ENCODE assay signal across 11 cellular contexts in the genomic region with DNA sequence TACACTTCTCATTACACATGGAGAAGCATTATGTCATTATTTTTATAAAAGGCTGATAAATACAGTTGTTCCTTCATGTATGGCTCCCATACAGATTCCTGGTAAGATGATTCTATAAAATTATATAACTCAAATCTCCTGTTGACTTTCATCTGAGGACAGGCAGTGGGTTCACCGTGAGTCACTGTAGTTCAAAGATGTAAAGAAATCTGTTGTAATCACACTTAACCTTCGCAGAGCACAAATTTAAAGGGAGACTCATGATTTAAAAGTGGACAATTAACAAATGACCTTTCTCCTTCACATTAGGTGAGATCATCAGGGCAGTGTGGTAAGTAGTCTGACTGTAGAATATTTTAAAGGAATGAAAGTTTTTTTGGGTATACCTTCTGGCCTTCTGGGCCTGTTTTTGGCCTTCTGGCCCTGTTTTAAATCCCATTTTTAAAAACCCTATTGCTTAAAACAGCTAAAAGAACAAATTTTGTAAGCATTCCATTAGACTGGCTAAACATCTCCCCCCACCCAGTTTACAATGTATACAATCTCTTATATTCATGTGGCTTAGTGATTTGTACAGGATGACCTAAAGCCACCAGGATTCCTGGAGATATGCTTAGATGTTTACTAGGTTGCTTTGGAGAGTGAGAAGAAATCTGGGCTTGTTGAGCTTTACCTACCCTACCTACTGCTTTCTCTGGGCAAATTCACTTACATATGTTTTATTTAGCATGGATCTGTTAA.
DNase-seq lines count a peak whose midpoint lies in the region; ATAC-seq and TF ChIP-seq lines count a peak whose summit lies in the region.
"Had no signal": no experiment of that assay in that cellular context is flagged by ENCODE, and none has a peak within 500 bp of the region (broad histone marks: within the 10 kb centered on the region; RNA-seq: fewer than 3 reads in every experiment).

No MANE protein-coding gene starts in this region.

- H3K27ac Mint-ChIP-seq in T-cell, result peak overlapping the region; percentile 83 to 91
- H3K27ac Mint-ChIP-seq in stimulated activated effector memory CD8-positive, alpha-beta T cell treated with anti-CD3 and anti-CD28 coated beads, Interleukin-12 subunit alpha, Interleukin-12 subunit beta, amount 100 ng/mL, for 72 hours, result no peak overlapping the region
- no peak overlapping the region for H3K27ac Mint-ChIP-seq in type B pancreatic cell
- H3K27ac Mint-ChIP-seq: T-helper 1 cell treated with Interleukin-12 subunit alpha and Interleukin-12 subunit beta and Interleukin-4 antibody, amounts not matched to agents 30 μg/mL and 1 μg/mL, for 36 hours had no signal

- intact Hi-C loops in HCT116 (cut with micrococcal nuclease), result no loop called here
- intact Hi-C loops in posterior vena cava (cut with DNase I), result no loop called here

- DNase-seq in HCT116 (ENCODE audit: low read depth, low spot score) (no peak), T-cell (no peak), fibroblast of villous mesenchyme (ENCODE audit: low read depth) (peak; percentile 73), type B pancreatic cell (ENCODE audit: extremely low spot score, unreplicated experiment) (no peak), cerebellar nuclear complex (lab: John Stamatoyannopoulos, UW) (no peak), posterior vena cava (ENCODE audit: low spot score) (no peak)
- DNase-seq in stimulated activated effector memory CD8-positive, alpha-beta T cell treated with anti-CD3 and anti-CD28 coated beads, Interleukin-12 subunit alpha, Interleukin-12 subunit beta, amount 100 ng/mL, for 72 hours (ENCODE audit: low spot score in 2 of 2), result no peak
- DNase-seq: body of pancreas; MM.1S; stimulated activated CD4-positive, alpha-beta T cell treated with anti-CD3 and anti-CD28 coated beads, Interleukin-1b, Interleukin-23, amount 100 ng/mL, for 48 hours had no signal

- no peak overlapping the region for H3K9ac ChIP-seq in HCT116 (ENCODE audit: low read length)

- no peaks in the 10 kb centered on the region; a peak in 1 of 4 replicates for H3K9me3 ChIP-seq in HCT116 (ENCODE audit: control insufficient read depth in 1 of 2, insufficient read depth in 1 of 2, low read depth in 1 of 2, low read length in 2 of 2)
- H3K9me3 ChIP-seq: body of pancreas had no signal

- H3K4me1 ChIP-seq in HCT116 (ENCODE audit: control insufficient read depth in 1 of 2, insufficient read depth in 2 of 2, low read length in 2 of 2), result no peaks in the 10 kb centered on the region; a peak in 1 of 4 replicates
- H3K4me1 ChIP-seq: body of pancreas had no signal

- no peak overlapping the region for H2AFZ ChIP-seq in HCT116 (ENCODE audit: low read depth, low read length, poor library complexity, severe bottlenecking)

- H3K9me3 Mint-ChIP-seq in T-cell, result no peaks in the 10 kb centered on the region
- H3K9me3 Mint-ChIP-seq in stimulated activated effector memory CD8-positive, alpha-beta T cell treated with anti-CD3 and anti-CD28 coated beads, Interleukin-12 subunit alpha, Interleukin-12 subunit beta, amount 100 ng/mL, for 72 hours, result no peaks in the 10 kb centered on the region
- no peaks in the 10 kb centered on the region for H3K9me3 Mint-ChIP-seq in type B pancreatic cell
- H3K9me3 Mint-ChIP-seq: T-helper 1 cell treated with Interleukin-12 subunit alpha and Interleukin-12 subunit beta and Interleukin-4 antibody, amounts not matched to agents 30 μg/mL and 1 μg/mL, for 36 hours had no signal

- no peaks in the 10 kb centered on the region for H3K9me2 ChIP-seq in HCT116 (ENCODE audit: insufficient read depth)

- no peaks in the 10 kb centered on the region for H3K27me3 ChIP-seq in HCT116 (ENCODE audit: insufficient read depth, low read length)
- H3K27me3 ChIP-seq: body of pancreas had no signal

- ATAC-seq in HCT116 (no peak), T-cell (replicated peaks in 1 of 4) (no peak)
- ATAC-seq in stimulated activated effector memory CD8-positive, alpha-beta T cell treated with anti-CD3 and anti-CD28 coated beads, Interleukin-12 subunit alpha, Interleukin-12 subunit beta, amount 100 ng/mL, for 72 hours, result no peak
- ATAC-seq: body of pancreas had no signal

- H3K36me3 Mint-ChIP-seq in T-cell, result no peaks in the 10 kb centered on the region
- no peaks in the 10 kb centered on the region for H3K36me3 Mint-ChIP-seq in stimulated activated effector memory CD8-positive, alpha-beta T cell treated with anti-CD3 and anti-CD28 coated beads, Interleukin-12 subunit alpha, Interleukin-12 subunit beta, amount 100 ng/mL, for 72 hours
- no peaks in the 10 kb centered on the region for H3K36me3 Mint-ChIP-seq in type B pancreatic cell

- no peaks in the 10 kb centered on the region for H4K20me1 ChIP-seq in HCT116 (ENCODE audit: insufficient read depth)

- peaks cover 40 to 49% (median 49%) of the 10 kb centered on the region in 3 donors for H3K4me1 Mint-ChIP-seq in T-cell
- H3K4me1 Mint-ChIP-seq in stimulated activated effector memory CD8-positive, alpha-beta T cell treated with anti-CD3 and anti-CD28 coated beads, Interleukin-12 subunit alpha, Interleukin-12 subunit beta, amount 100 ng/mL, for 72 hours, result peaks cover 32% of the 10 kb centered on the region
- peaks cover 16% of the 10 kb centered on the region for H3K4me1 Mint-ChIP-seq in type B pancreatic cell (ENCODE audit: unreplicated experiment)

- RAD21 ChIA-PET in HCT116 (lab: Charles Lee; ENCODE audit: low non-redundant PET in 1 of 2, low total read pairs in 2 of 2, uncharacterized antibody in 2 of 2, unreplicated experiment in 2 of 2), result no interaction called here

- CTCF ChIA-PET in HCT116 (lab: Charles Lee), result no interaction called here
- CTCF ChIA-PET in T-cell (lab: Charles Lee), result interaction anchor here (0.6 to 0.7 kb wide), 2 partner anchors 9 to 97 kb away, joined by 3 read pairs; no protein-coding TSS in a partner anchor

- no peaks in the 10 kb centered on the region for H3K36me3 ChIP-seq in HCT116 (ENCODE audit: control insufficient read depth in 1 of 2, insufficient read depth in 2 of 2, low read length in 2 of 2)

- H3K27me3 Mint-ChIP-seq in T-cell (no peaks in the 10 kb centered on the region), type B pancreatic cell (no peaks in the 10 kb centered on the region)

- TF ChIP-seq RAD21 in HCT116 (IDR thresholded peaks at IDR 0.05; ENCODE audit: low read depth), result no peak

- no peak overlapping the region for H3K4me2 ChIP-seq in HCT116 (ENCODE audit: low read length)

- no peak overlapping the region for H3K4me3 ChIP-seq in HCT116 (replicated peaks in 1 of 2; ENCODE audit: low read depth in 1 of 2, low read length in 2 of 2)
- H3K4me3 ChIP-seq in fibroblast of villous mesenchyme (ENCODE audit: low read depth, low read length), result peak overlapping the region; percentile 37
- H3K4me3 ChIP-seq: body of pancreas had no signal

- H3K27ac ChIP-seq in HCT116 (ENCODE audit: low read depth, low read length), result no peak overlapping the region
- H3K27ac ChIP-seq: body of pancreas had no signal

- POLR2A ChIA-PET in HCT116 (lab: Charles Lee) (no interaction called here), T-cell (lab: Charles Lee) (no interaction called here)

- no peak for TF ChIP-seq POLR2A in HCT116 (IDR thresholded peaks at IDR 0.05; ENCODE audit: borderline replicate concordance, extremely low read depth, insufficient read depth, insufficient read length)

- TF ChIP-seq CTCF in HCT116 (IDR thresholded peaks at IDR 0.05 in 2 of 3, conservative IDR thresholded peaks at IDR 0.05 in 1 of 3; ENCODE audit: borderline replicate concordance in 1 of 3, insufficient read depth in 1 of 3, low read depth in 2 of 3, low read length in 2 of 3) (no peak), fibroblast of villous mesenchyme (IDR thresholded peaks at IDR 0.05; ENCODE audit: insufficient read depth, low read depth, low read length) (no peak), type B pancreatic cell (conservative IDR thresholded peaks at IDR 0.05) (no peak)

- no peaks in the 10 kb centered on the region for H3K79me2 ChIP-seq in HCT116 (ENCODE audit: insufficient read depth, low read length)

- no TSS peak for BruUV-seq in HCT116 (replicated peaks; lab: Mats Ljungman, UMichigan)

- peak overlapping the region; percentile 47 to 65 (median 47) for H3K4me3 Mint-ChIP-seq in T-cell
- peak overlapping the region; percentile 20 for H3K4me3 Mint-ChIP-seq in stimulated activated effector memory CD8-positive, alpha-beta T cell treated with anti-CD3 and anti-CD28 coated beads, Interleukin-12 subunit alpha, Interleukin-12 subunit beta, amount 100 ng/mL, for 72 hours
- H3K4me3 Mint-ChIP-seq in type B pancreatic cell, result no peak overlapping the region
- H3K4me3 Mint-ChIP-seq: T-helper 1 cell treated with Interleukin-12 subunit alpha and Interleukin-12 subunit beta and Interleukin-4 antibody, amounts not matched to agents 30 μg/mL and 1 μg/mL, for 36 hours had no signal

TF ChIP-seq in HCT116, 20 proteins besides CTCF, POLR2A, EP300 and RAD21:
- TF ChIP-seq ZNF274 (IDR thresholded peaks at IDR 0.05; ENCODE audit: low read depth, low read length) (no peak), EZH2phosphoT487 (IDR thresholded peaks at IDR 0.05; ENCODE audit: borderline replicate concordance) (no peak), POLR2AphosphoS5 (IDR thresholded peaks at IDR 0.05; ENCODE audit: low read depth, low read length) (no peak), TCF7L2 (IDR thresholded peaks at IDR 0.05; ENCODE audit: borderline replicate concordance, extremely low read depth, insufficient read depth, insufficient read length) (peak; percentile 44), SIN3A (IDR thresholded peaks at IDR 0.05; ENCODE audit: low read depth) (no peak)

Comparison
In these comparisons a context has a peak if more than half of its experiments do, and no peak if none do; other contexts are left out.
1. H3K27ac Mint-ChIP-seq: peak in T-cell (2 of 2); none in stimulated activated effector memory CD8-positive, alpha-beta T cell treated with anti-CD3 and anti-CD28 coated beads, Interleukin-12 subunit alpha, Interleukin-12 subunit beta, amount 100 ng/mL, for 72 hours (single experiment) and type B pancreatic cell (single experiment).